Comparison of ENCODE assay signal across 21 cellular contexts in the genomic region with DNA sequence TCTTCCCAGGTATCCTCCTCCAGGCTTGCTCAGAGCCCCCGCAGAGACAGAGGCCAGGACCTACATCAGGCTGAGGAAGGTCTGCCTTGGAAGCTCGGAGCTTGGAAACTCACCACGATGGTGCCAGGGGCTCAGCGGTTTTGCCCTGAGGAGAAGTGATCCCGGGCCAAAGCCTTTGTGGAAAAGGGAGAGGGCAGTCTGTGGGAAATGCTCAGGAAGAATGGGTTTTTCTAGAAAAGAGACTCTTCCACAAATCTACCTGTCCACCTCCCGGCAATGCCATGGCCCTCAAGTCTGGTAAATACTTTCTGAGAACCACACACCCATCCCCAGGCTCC. TPM values are rescaled to one million over a fixed set of nuclear protein-coding genes. Genes with fewer than 3 reads are reported as not detected.
"Had no signal": no experiment of that assay in that cellular context is flagged by ENCODE, and none has a peak within 500 bp of the region (broad histone marks: within the 10 kb centered on the region; RNA-seq: fewer than 3 reads in every experiment).

No MANE protein-coding gene starts in this region.

- H3K36me3 Mint-ChIP-seq: neural progenitor cell, type B pancreatic cell had no signal

- H3K9ac ChIP-seq: neural progenitor cell had no signal

- H3K4me3 Mint-ChIP-seq: neural progenitor cell; stimulated activated naive CD8-positive, alpha-beta T cell treated with anti-CD3 and anti-CD28 coated beads, Interleukin-15, amount 100 ng/mL, for 72 hours; type B pancreatic cell had no signal

- H3K36me3 ChIP-seq: neural progenitor cell, ovary, spleen had no signal

- H3K4me3 ChIP-seq: body of pancreas, neural progenitor cell, ovary, spleen had no signal

- H3K27ac ChIP-seq: body of pancreas, neural progenitor cell, ovary had no signal

- ATAC-seq: activated naive CD4-positive, alpha-beta T cell treated with anti-CD3 and anti-CD28 coated beads, Interleukin-2, amount 50 U/mL, for 72 hours; body of pancreas; sciatic nerve; SK-N-SH treated with all-trans-retinoic acid at 6 μM for 48 hours; stimulated activated naive CD8-positive, alpha-beta T cell treated with anti-CD3 and anti-CD28 coated beads, Interleukin-15, amount 100 ng/mL, for 72 hours had no signal

- H3K27me3 Mint-ChIP-seq: stimulated activated naive CD8-positive, alpha-beta T cell treated with anti-CD3 and anti-CD28 coated beads, Interleukin-15, amount 100 ng/mL, for 72 hours had no signal

- H3K27ac Mint-ChIP-seq: activated T-helper 2 cell treated with anti-CD3 and anti-CD28 coated beads, Interferon-gamma antibody, Interleukin-2, Interleukin-4, amounts not matched to agents 10 μg/mL and 5 μg/mL and 100 μg/mL, durations not matched to agents 14 hours and 24 hours and 36 hours; neural progenitor cell; type B pancreatic cell had no signal

- H3K27me3 ChIP-seq: body of pancreas, ovary had no signal

- H3K4me1 ChIP-seq: body of pancreas had no signal

- H3K9me3 ChIP-seq: body of pancreas, ovary, spleen had no signal

- DNase-seq: activated CD4-positive, alpha-beta T cell treated with anti-CD3 and anti-CD28 coated beads, Interleukin-2, amount 50 U/mL, for 1 hour; amygdala; body of pancreas; caudate nucleus; cortex of kidney; effector CD8-positive, alpha-beta T cell; foreskin melanocyte; ovary; spleen; stimulated activated naive CD8-positive, alpha-beta T cell treated with anti-CD3 and anti-CD28 coated beads, Interleukin-15, amount 100 ng/mL, for 72 hours had no signal

- H3K9me3 Mint-ChIP-seq: activated naive CD4-positive, alpha-beta T cell treated with anti-CD3 and anti-CD28 coated beads, Interleukin-2, amount 50 U/mL, for 72 hours; activated T-helper 2 cell treated with anti-CD3 and anti-CD28 coated beads, Interferon-gamma antibody, Interleukin-2, Interleukin-4, amounts not matched to agents 10 μg/mL and 5 μg/mL and 100 μg/mL, durations not matched to agents 14 hours and 24 hours and 36 hours; neural progenitor cell; stimulated activated naive CD8-positive, alpha-beta T cell treated with anti-CD3 and anti-CD28 coated beads, Interleukin-15, amount 100 ng/mL, for 72 hours; type B pancreatic cell had no signal

- H3K4me1 Mint-ChIP-seq: neural progenitor cell had no signal

RNA-seq across cellular contexts. Expression of a gene that starts 8.0 kb away (rescaled TPM):
- total RNA-seq: activated naive CD4-positive, alpha-beta T cell treated with anti-CD3 and anti-CD28 coated beads, Interleukin-2, amount 50 U/mL, for 72 hours; activated T-helper 2 cell treated with anti-CD3 and anti-CD28 coated beads, Interferon-gamma antibody, Interleukin-2, Interleukin-4, amounts not matched to agents 10 μg/mL and 5 μg/mL and 100 μg/mL, durations not matched to agents 14 hours and 24 hours and 36 hours; body of pancreas; fibroblast of lung; mesenteric fat pad; ovary; pulmonary artery endothelial cell; sciatic nerve; temporal lobe had no signal
- polyA plus RNA-seq: fibroblast of lung, ovary had no signal

RNA-seq across cellular contexts. Expression of a gene that starts 25.7 kb away (rescaled TPM):
- total RNA-seq: activated T-helper 2 cell treated with anti-CD3 and anti-CD28 coated beads, Interferon-gamma antibody, Interleukin-2, Interleukin-4, amounts not matched to agents 10 μg/mL and 5 μg/mL and 100 μg/mL, durations not matched to agents 14 hours and 24 hours and 36 hours; fibroblast of lung; mesenteric fat pad; ovary; pulmonary artery endothelial cell; sciatic nerve; temporal lobe had no signal
- polyA plus RNA-seq: fibroblast of lung, ovary had no signal

RNA-seq across cellular contexts. Expression of a gene that starts 36.2 kb away (rescaled TPM):
- total RNA-seq: activated naive CD4-positive, alpha-beta T cell treated with anti-CD3 and anti-CD28 coated beads, Interleukin-2, amount 50 U/mL, for 72 hours; body of pancreas; fibroblast of lung; mesenteric fat pad; ovary; pulmonary artery endothelial cell had no signal
- polyA plus RNA-seq: fibroblast of lung, ovary had no signal

RNA-seq across cellular contexts. Expression of a gene that starts 42.8 kb away (rescaled TPM):
- total RNA-seq: activated T-helper 2 cell treated with anti-CD3 and anti-CD28 coated beads, Interferon-gamma antibody, Interleukin-2, Interleukin-4, amounts not matched to agents 10 μg/mL and 5 μg/mL and 100 μg/mL, durations not matched to agents 14 hours and 24 hours and 36 hours; body of pancreas; fibroblast of lung; mesenteric fat pad; ovary; pulmonary artery endothelial cell; temporal lobe had no signal
- polyA plus RNA-seq: fibroblast of lung, ovary had no signal

RNA-seq across cellular contexts. Expression of a gene that starts 59.3 kb away (rescaled TPM):
- total RNA-seq: activated naive CD4-positive, alpha-beta T cell treated with anti-CD3 and anti-CD28 coated beads, Interleukin-2, amount 50 U/mL, for 72 hours; activated T-helper 2 cell treated with anti-CD3 and anti-CD28 coated beads, Interferon-gamma antibody, Interleukin-2, Interleukin-4, amounts not matched to agents 10 μg/mL and 5 μg/mL and 100 μg/mL, durations not matched to agents 14 hours and 24 hours and 36 hours; body of pancreas; fibroblast of lung; mesenteric fat pad; ovary; pulmonary artery endothelial cell; sciatic nerve; spleen; T-helper 1 cell treated with Interleukin-12 subunit alpha and Interleukin-12 subunit beta and Interleukin-4 antibody, amounts not matched to agents 30 ng/mL and 1 ng/mL, for 36 hours had no signal
- polyA plus RNA-seq: fibroblast of lung, ovary had no signal
